Comparison of ENCODE assay signal across 1 cellular context in the genomic region with DNA sequence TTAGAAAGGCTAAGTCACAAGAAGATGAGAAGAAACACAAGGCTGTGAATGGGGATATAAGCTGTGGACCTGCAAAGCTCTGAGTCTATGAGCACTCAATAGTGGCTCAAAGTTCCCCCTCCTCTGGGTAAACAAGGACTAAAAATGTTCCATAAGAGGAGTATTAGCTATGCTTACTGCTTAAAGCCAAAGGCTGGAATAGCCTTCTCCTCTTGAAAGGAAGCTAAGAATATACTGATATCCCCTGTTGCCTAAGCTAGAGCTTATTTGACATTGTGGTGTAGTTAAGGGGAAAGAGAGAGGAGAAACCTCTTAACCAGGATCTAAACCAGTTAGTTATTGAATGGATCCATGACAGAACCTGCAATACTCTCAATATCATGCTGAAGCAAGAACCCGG.
TF ChIP-seq lines count a peak whose summit lies in the region.

No MANE protein-coding gene starts in this region.

TF ChIP-seq in K562, 482 proteins besides CTCF, POLR2A, EP300 and RAD21 (continued from another document):
- TF ChIP-seq, protein P1, sequence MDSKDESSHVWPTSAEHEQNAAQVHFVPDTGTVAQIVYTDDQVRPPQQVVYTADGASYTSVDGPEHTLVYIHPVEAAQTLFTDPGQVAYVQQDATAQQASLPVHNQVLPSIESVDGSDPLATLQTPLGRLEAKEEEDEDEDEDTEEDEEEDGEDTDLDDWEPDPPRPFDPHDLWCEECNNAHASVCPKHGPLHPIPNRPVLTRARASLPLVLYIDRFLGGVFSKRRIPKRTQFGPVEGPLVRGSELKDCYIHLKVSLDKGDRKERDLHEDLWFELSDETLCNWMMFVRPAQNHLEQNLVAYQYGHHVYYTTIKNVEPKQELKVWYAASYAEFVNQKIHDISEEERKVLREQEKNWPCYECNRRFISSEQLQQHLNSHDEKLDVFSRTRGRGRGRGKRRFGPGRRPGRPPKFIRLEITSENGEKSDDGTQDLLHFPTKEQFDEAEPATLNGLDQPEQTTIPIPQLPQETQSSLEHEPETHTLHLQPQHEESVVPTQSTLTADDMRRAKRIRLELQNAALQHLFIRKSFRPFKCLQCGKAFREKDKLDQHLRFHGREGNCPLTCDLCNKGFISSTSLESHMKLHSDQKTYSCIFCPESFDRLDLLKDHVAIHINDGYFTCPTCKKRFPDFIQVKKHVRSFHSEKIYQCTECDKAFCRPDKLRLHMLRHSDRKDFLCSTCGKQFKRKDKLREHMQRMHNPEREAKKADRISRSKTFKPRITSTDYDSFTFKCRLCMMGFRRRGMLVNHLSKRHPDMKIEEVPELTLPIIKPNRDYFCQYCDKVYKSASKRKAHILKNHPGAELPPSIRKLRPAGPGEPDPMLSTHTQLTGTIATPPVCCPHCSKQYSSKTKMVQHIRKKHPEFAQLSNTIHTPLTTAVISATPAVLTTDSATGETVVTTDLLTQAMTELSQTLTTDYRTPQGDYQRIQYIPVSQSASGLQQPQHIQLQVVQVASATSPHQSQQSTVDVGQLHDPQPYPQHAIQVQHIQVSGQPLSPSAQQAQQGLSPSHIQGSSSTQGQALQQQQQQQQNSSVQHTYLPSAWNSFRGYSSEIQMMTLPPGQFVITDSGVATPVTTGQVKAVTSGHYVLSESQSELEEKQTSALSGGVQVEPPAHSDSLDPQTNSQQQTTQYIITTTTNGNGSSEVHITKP (IDR thresholded peaks at IDR 0.05; ENCODE audit: partially characterized antibody): no peak
- TF ChIP-seq ZNF592 (IDR thresholded peaks at IDR 0.05) (no peak), FOXA3 (CRISPR knock-in tag; conservative IDR thresholded peaks at IDR 0.05 in 1 of 2, IDR thresholded peaks at IDR 0.05 in 1 of 2) (peak; percentile 39 to 71; a peak in 3 of 4 replicates), SP2 (IDR thresholded peaks at IDR 0.05; ENCODE audit: extremely low read depth, low read depth, low read length, poor library complexity, severe bottlenecking) (no peak), SIN3A (IDR thresholded peaks at IDR 0.05; ENCODE audit: borderline replicate concordance in 2 of 2, control insufficient read depth in 1 of 2, low read depth in 2 of 2, low read length in 2 of 2) (no peak), ZNF696 (CRISPR knock-in tag; conservative IDR thresholded peaks at IDR 0.05) (no peak), ZNF124 (CRISPR knock-in tag; IDR thresholded peaks at IDR 0.05) (no peak), ZBTB12 (CRISPR knock-in tag; IDR thresholded peaks at IDR 0.05) (no peak)
